ENCODE assay signal across 8 cellular contexts in genomic region chr7:27151945-27152815, GRCh38. TPM values are rescaled to one million over a fixed set of nuclear protein-coding genes. Genes with fewer than 3 reads are reported as not detected.
A peak's percentile ranks its signal among the peaks of the same experiment; 100 is the strongest.
DNase-seq lines count a peak whose midpoint lies in the region; ATAC-seq and TF ChIP-seq lines count a peak whose summit lies in the region.

Gene HOXA3 (minus strand): TSS chr7:27152583. CDS start chr7:27110640, 41,943 bp downstream.

- peaks cover 7% of the 10 kb centered on the region; the same call in 1 of the 2 replicates for H3K4me1 ChIP-seq in MM.1S (ENCODE audit: low read length)
- peaks cover 14% of the 10 kb centered on the region for H3K4me1 ChIP-seq in neuron (ENCODE audit: insufficient read depth, low read length)

- peak within 1 kb of the TSS; percentile 96 for H3K4me2 ChIP-seq in MM.1S (ENCODE audit: low read depth, low read length)

- H3K27ac ChIP-seq in MM.1S (ENCODE audit: low read length) (no peak within 1 kb of the TSS), coronary artery (no peak within 1 kb of the TSS)

- H3K79me2 ChIP-seq in MM.1S (ENCODE audit: low read length) = no peaks in the 10 kb centered on the region

- in situ Hi-C loops in Caki2 (cut with HindIII; ENCODE audit: low pct_unique_long_range_greater_than_20kb, low sequenced_read_pairs) = no loop called here

- H3K9ac ChIP-seq in MM.1S (ENCODE audit: low read length) = no peak within 1 kb of the TSS

- H4K20me1 ChIP-seq in MM.1S (ENCODE audit: insufficient read depth, low read length) = no peaks in the 10 kb centered on the region

- no peak for ATAC-seq in GM21447 (IDR thresholded peaks at IDR 0.05; ENCODE audit: unreplicated experiment)

- H3K9me2 ChIP-seq in MM.1S (replicated peaks; ENCODE audit: insufficient read depth, low read length) = no peaks in the 10 kb centered on the region

- no peaks in the 10 kb centered on the region for H3K9me3 ChIP-seq in MM.1S (replicated peaks; ENCODE audit: insufficient read depth, low read length)
- peaks cover 5% of the 10 kb centered on the region for H3K9me3 ChIP-seq in neuron (ENCODE audit: low read length)

- H3K36me3 ChIP-seq in MM.1S (replicated peaks; ENCODE audit: insufficient read depth, low read length) = no peaks in the 10 kb centered on the region
- no peaks in the 10 kb centered on the region for H3K36me3 ChIP-seq in neuron (ENCODE audit: insufficient read depth, low read length)

- TF ChIP-seq CTCF in MM.1S (IDR thresholded peaks at IDR 0.05; ENCODE audit: low read length) = no peak
- TF ChIP-seq CTCF in coronary artery (IDR thresholded peaks at IDR 0.05) = no peak

- DNase-seq in Caki2 (ENCODE audit: low read depth) = peak; percentile 35
- no peak for DNase-seq in MM.1S
- peak; percentile 59 for DNase-seq in coronary artery (ENCODE audit: low spot score)
- DNase-seq in NCI-H1436 (lab: John Stamatoyannopoulos, UW) = no peak
- DNase-seq in amniotic stem cell (lab: John Stamatoyannopoulos, UW) = no peak
- no peak for DNase-seq in COLO668 (lab: John Stamatoyannopoulos, UW; ENCODE audit: unreplicated experiment)

- H3K27me3 ChIP-seq in MM.1S (replicated peaks; ENCODE audit: insufficient read depth, low read length) (peaks cover 85% of the 10 kb centered on the region), neuron (ENCODE audit: insufficient read depth, low read length) (peaks cover 95% of the 10 kb centered on the region)

- no peaks in the 10 kb centered on the region for H3F3A ChIP-seq in MM.1S (ENCODE audit: insufficient read depth, low read length)

- H2AFZ ChIP-seq in MM.1S (ENCODE audit: low read length) (peak within 1 kb of the TSS; percentile 39; the same call in 1 of the 2 replicates), neuron (ENCODE audit: low read depth, low read length) (peak within 1 kb of the TSS; percentile 34)

- peak within 1 kb of the TSS; percentile 61 for H3K4me3 ChIP-seq in MM.1S (ENCODE audit: low read length)
- peak within 1 kb of the TSS; percentile 60 for H3K4me3 ChIP-seq in coronary artery
- H3K4me3 ChIP-seq in neuron (ENCODE audit: low read length) = peak within 1 kb of the TSS; percentile 43

RNA-seq across cellular contexts. Expression of gene HOXA3, which starts in this region (rescaled TPM):
- total RNA-seq in Caki2 (2014; rRNA removed; shearing (Covaris generic); ENCODE audit: low replicate concordance) = 3.3 and 32.9 TPM in 2 replicates

Comparison
In these comparisons a context has a peak if more than half of its experiments do, and no peak if none do; other contexts are left out.
1. DNase-seq: peak in Caki2 (single experiment) and coronary artery (single experiment); none in MM.1S (single experiment), NCI-H1436 (single experiment), amniotic stem cell (single experiment) and COLO668 (single experiment).
2. Peak in every context shown above with its lines, with median percentiles within 50 percentile points of each other: H3K4me3 ChIP-seq.